ENCODE assay signal across 8 cellular contexts in genomic region chr2:151827564-151828142, GRCh38. TPM values are rescaled to one million over a fixed set of nuclear protein-coding genes. Genes with fewer than 3 reads are reported as not detected.
DNase-seq lines count a peak whose midpoint lies in the region; ATAC-seq, FAIRE-seq and TF ChIP-seq lines count a peak whose summit lies in the region.

No MANE protein-coding gene starts in this region.

- peak overlapping the region; percentile 97 for H3K9ac ChIP-seq in endothelial cell of umbilical vein (replicated peaks; ENCODE audit: extremely low read depth, insufficient read depth, low read length)

- CTCF ChIA-PET in Caco-2 (lab: Charles Lee) = interaction anchor here (0.6 kb wide), 1 partner anchor 64 kb away, joined by 8 read pairs; no protein-coding TSS in a partner anchor
- CTCF ChIA-PET in endothelial cell of umbilical vein (lab: Charles Lee) = interaction anchor here (0.6 to 2.5 kb wide), 9 partner anchors 9 to 198 kb away, joined by 3 to 10 read pairs (median 5); no protein-coding TSS in a partner anchor

- H2AFZ ChIP-seq in endothelial cell of umbilical vein (ENCODE audit: low read depth, low read length) = peak overlapping the region; percentile 86

- intact Hi-C loops in Caco-2 (cut with micrococcal nuclease; ENCODE audit: unreplicated experiment) = loop anchor here (1.0 to 5.0 kb wide), 2 partner anchors 125 to 177 kb away; no protein-coding TSS in a partner anchor
- intact Hi-C loops in endothelial cell of umbilical vein (cut with micrococcal nuclease) = loop anchor here (1.0 to 5.0 kb wide), 7 partner anchors 52 to 890 kb away; partner anchors contain the start of genes ARL6IP6 and PRPF40A
- intact Hi-C loops in mucosa of descending colon (cut with DNase I, micrococcal nuclease) = no loop called here
- intact Hi-C loops in upper lobe of right lung (cut with DNase I) = no loop called here

- H4K20me1 ChIP-seq in endothelial cell of umbilical vein (replicated peaks; ENCODE audit: control insufficient read depth, extremely low read depth, insufficient read depth, low read length) = peaks cover 3% of the 10 kb centered on the region

- ATAC-seq in GM19452 (IDR thresholded peaks at IDR 0.05; ENCODE audit: unreplicated experiment) (peak; percentile 23), HG03521 (IDR thresholded peaks at IDR 0.05; ENCODE audit: unreplicated experiment) (peak; percentile 19), mucosa of descending colon (peak; percentile 35), upper lobe of right lung (peak; percentile 3)

- peak; percentile 19 to 38 for DNase-seq in Caco-2
- DNase-seq in activated CD4-positive, CD25-positive, alpha-beta regulatory T cell treated with anti-CD3 and anti-CD28 coated beads, Interleukin-2, amount 50 U/mL, for 72 hours = peak; percentile 33
- DNase-seq in endothelial cell of umbilical vein (ENCODE audit: low read depth, low spot score) = peak; percentile 56
- DNase-seq in mucosa of descending colon = peak; percentile 41 to 78 (median 47)
- DNase-seq in upper lobe of right lung = no peak
- DNase-seq in NCI-H446 (lab: John Stamatoyannopoulos, UW) = no peak

- H3K4me3 Mint-ChIP-seq in Caco-2 (ENCODE audit: unreplicated experiment) = peak overlapping the region; percentile 78

- dilution Hi-C loops in endothelial cell of umbilical vein (cut with MboI; ENCODE audit: extremely low pct_ligation_motif_present, low sequenced_read_pairs) = no loop called here

- H3K9me3 Mint-ChIP-seq in Caco-2 (ENCODE audit: unreplicated experiment) = no peaks in the 10 kb centered on the region

- TF ChIP-seq POLR2A in endothelial cell of umbilical vein (IDR thresholded peaks at IDR 0.05; ENCODE audit: low read depth, low read length) = no peak

- no peak for TF ChIP-seq CTCF in Caco-2 (IDR thresholded peaks at IDR 0.05; ENCODE audit: insufficient read depth in 1 of 2, low read depth in 1 of 2, low read length in 1 of 2, severe bottlenecking in 1 of 2, unreplicated experiment in 1 of 2)
- TF ChIP-seq CTCF in endothelial cell of umbilical vein (IDR thresholded peaks at IDR 0.05; ENCODE audit: extremely low read depth in 1 of 2, insufficient read depth in 1 of 2, low read depth in 1 of 2, low read length in 2 of 2) = no peak
- no peak for TF ChIP-seq CTCF in mucosa of descending colon (IDR thresholded peaks at IDR 0.05)
- no peak for TF ChIP-seq CTCF in upper lobe of right lung (IDR thresholded peaks at IDR 0.05)

- H3K9me3 ChIP-seq in Caco-2 (no peaks in the 10 kb centered on the region), endothelial cell of umbilical vein (replicated peaks; ENCODE audit: control insufficient read depth, insufficient read depth, low read length) (no peaks in the 10 kb centered on the region), mucosa of descending colon (no peaks in the 10 kb centered on the region), upper lobe of right lung (no peaks in the 10 kb centered on the region)

- no peaks in the 10 kb centered on the region for H3K36me3 ChIP-seq in Caco-2 (ENCODE audit: control insufficient read depth, insufficient read depth, low read length)
- H3K36me3 ChIP-seq in endothelial cell of umbilical vein (ENCODE audit: control insufficient read depth in 2 of 2, extremely low read depth in 1 of 2, insufficient read depth in 2 of 2, low read length in 2 of 2) = no peaks in the 10 kb centered on the region
- H3K36me3 ChIP-seq in mucosa of descending colon (ENCODE audit: low read depth) = no peaks in the 10 kb centered on the region
- H3K36me3 ChIP-seq in upper lobe of right lung = no peaks in the 10 kb centered on the region

- H3K27ac Mint-ChIP-seq in Caco-2 (ENCODE audit: unreplicated experiment) = peak overlapping the region; percentile 79

- peaks cover 6% of the 10 kb centered on the region for H3K36me3 Mint-ChIP-seq in Caco-2 (ENCODE audit: insufficient read depth, unreplicated experiment)

- H3K4me1 Mint-ChIP-seq in Caco-2 (ENCODE audit: low read depth, unreplicated experiment) = peaks cover 17% of the 10 kb centered on the region

- POLR2A ChIA-PET in Caco-2 (lab: Charles Lee) (interaction anchor here (0.6 to 1.0 kb wide), 7 partner anchors 51 to 344 kb away, joined by 3 to 5 read pairs (median 3); no protein-coding TSS in a partner anchor), endothelial cell of umbilical vein (lab: Charles Lee) (interaction anchor here (0.7 to 0.9 kb wide), 2 partner anchors 51 to 86 kb away, joined by 3 to 5 read pairs; no protein-coding TSS in a partner anchor)

- no peak for FAIRE-seq in endothelial cell of umbilical vein (lab: Jason Lieb, UNC)

- peak overlapping the region; percentile 99 for H3K4me2 ChIP-seq in endothelial cell of umbilical vein (ENCODE audit: insufficient read depth, low read length)

- BruUV-seq in Caco-2 (replicated peaks; lab: Mats Ljungman, UMichigan) (no TSS peak), endothelial cell of umbilical vein (replicated peaks; lab: Mats Ljungman, UMichigan) (TSS peak; percentile 21)

- no peaks in the 10 kb centered on the region for H3K27me3 Mint-ChIP-seq in Caco-2 (ENCODE audit: insufficient read depth, unreplicated experiment)

- H3K27me3 ChIP-seq in Caco-2 (replicated peaks; ENCODE audit: control insufficient read depth, insufficient read depth, low read length) (no peaks in the 10 kb centered on the region), endothelial cell of umbilical vein (ENCODE audit: control insufficient read depth in 2 of 2, insufficient read depth in 2 of 2, low read length in 2 of 2) (no peaks in the 10 kb centered on the region), upper lobe of right lung (no peaks in the 10 kb centered on the region)

- H3K79me2 ChIP-seq in endothelial cell of umbilical vein (ENCODE audit: control insufficient read depth, insufficient read depth, low read length) = peaks cover 56% of the 10 kb centered on the region

- H3K4me3 ChIP-seq in Caco-2 (ENCODE audit: low read depth, low read length) (peak overlapping the region; percentile 90), endothelial cell of umbilical vein (replicated peaks in 1 of 3; ENCODE audit: insufficient read depth in 1 of 3, low read depth in 1 of 3, low read length in 3 of 3) (peak overlapping the region; percentile 74 to 100 (median 99)), mucosa of descending colon (peak overlapping the region; percentile 73), upper lobe of right lung (peak overlapping the region; percentile 89)

- H3K27ac ChIP-seq in endothelial cell of umbilical vein (ENCODE audit: insufficient read depth, low read depth, low read length) (peak overlapping the region; percentile 89), upper lobe of right lung (peak overlapping the region; percentile 88)

- H3K4me1 ChIP-seq in Caco-2 (peaks cover 12% of the 10 kb centered on the region), endothelial cell of umbilical vein (ENCODE audit: control insufficient read depth, extremely low read depth, insufficient read depth, low read length) (peaks cover 33% of the 10 kb centered on the region), mucosa of descending colon (ENCODE audit: low read depth) (peaks cover 6% of the 10 kb centered on the region), upper lobe of right lung (peaks cover 23% of the 10 kb centered on the region)

- H3K9me1 ChIP-seq in endothelial cell of umbilical vein (replicated peaks; ENCODE audit: control insufficient read depth, extremely low read depth, insufficient read depth, low read length) = no peaks in the 10 kb centered on the region

TF ChIP-seq in endothelial cell of umbilical vein, 7 proteins besides CTCF, POLR2A, EP300 and RAD21:
- TF ChIP-seq JUN (IDR thresholded peaks at IDR 0.05; ENCODE audit: borderline replicate concordance, insufficient read depth, insufficient read length, low read depth) (no peak), POLR2AphosphoS5 (IDR thresholded peaks at IDR 0.05; ENCODE audit: insufficient read depth, low read depth, low read length) (no peak), GATA2 (IDR thresholded peaks at IDR 0.05; ENCODE audit: insufficient read depth, insufficient read length, low read depth, low read length) (no peak), MYC (IDR thresholded peaks at IDR 0.05; ENCODE audit: low read depth, low read length) (no peak), MAX (IDR thresholded peaks at IDR 0.05; ENCODE audit: insufficient read depth, insufficient read length) (no peak)

RNA-seq across cellular contexts. Expression of gene ARL5A, which starts 0.6 kb away (rescaled TPM):
- total RNA-seq in Caco-2 (2022) (51.4 and 58.3 TPM in 2 replicates), endothelial cell of umbilical vein (73.2 and 77.5 TPM in 2 replicates), mucosa of descending colon (10 to 100 TPM; 38.5 to 55.9 (median 39.5) TPM), upper lobe of right lung (56.6 TPM)
- 18.0 and 25.8 TPM in 2 replicates for polyA plus RNA-seq in endothelial cell of umbilical vein
- 32.8 and 41.4 TPM in 2 replicates for polyA plus RNA-seq in endothelial cell of umbilical vein (2011; cell fraction: cytosol; rRNA removed)
- polyA plus RNA-seq in endothelial cell of umbilical vein (2011; cell fraction: nucleus; rRNA removed) = 27.4 and 29.4 TPM in 2 replicates
- 38.7 and 49.2 TPM in 2 replicates for polyA plus RNA-seq in endothelial cell of umbilical vein (2012)
- polyA minus RNA-seq in endothelial cell of umbilical vein = 52.0 and 64.5 TPM in 2 replicates
- 11.6 TPM for polyA minus RNA-seq in endothelial cell of umbilical vein (2011; cell fraction: cytosol; rRNA and poly(A)+ RNA removed)
- polyA minus RNA-seq in endothelial cell of umbilical vein (2011; cell fraction: nucleus; rRNA and poly(A)+ RNA removed) = 52.4 and 67.5 TPM in 2 replicates

Comparison
In these comparisons a context has a peak if more than half of its experiments do, and no peak if none do; other contexts are left out.
1. DNase-seq: peak in Caco-2 (2 of 2), activated CD4-positive, CD25-positive, alpha-beta regulatory T cell treated with anti-CD3 and anti-CD28 coated beads, Interleukin-2, amount 50 U/mL, for 72 hours (single experiment), endothelial cell of umbilical vein (single experiment) and mucosa of descending colon (3 of 3); none in upper lobe of right lung (single experiment) and NCI-H446 (0 of 2).
2. intact Hi-C loops: an anchor here in Caco-2 (1.0 to 5.0 kb wide) and endothelial cell of umbilical vein (1.0 to 5.0 kb wide); none called in mucosa of descending colon and upper lobe of right lung.
3. Peak in every context shown above with its lines, with median percentiles within 50 percentile points of each other: H3K4me3 ChIP-seq and ATAC-seq.